29 cellular contexts compared by ENCODE assay signal in the genomic region with DNA sequence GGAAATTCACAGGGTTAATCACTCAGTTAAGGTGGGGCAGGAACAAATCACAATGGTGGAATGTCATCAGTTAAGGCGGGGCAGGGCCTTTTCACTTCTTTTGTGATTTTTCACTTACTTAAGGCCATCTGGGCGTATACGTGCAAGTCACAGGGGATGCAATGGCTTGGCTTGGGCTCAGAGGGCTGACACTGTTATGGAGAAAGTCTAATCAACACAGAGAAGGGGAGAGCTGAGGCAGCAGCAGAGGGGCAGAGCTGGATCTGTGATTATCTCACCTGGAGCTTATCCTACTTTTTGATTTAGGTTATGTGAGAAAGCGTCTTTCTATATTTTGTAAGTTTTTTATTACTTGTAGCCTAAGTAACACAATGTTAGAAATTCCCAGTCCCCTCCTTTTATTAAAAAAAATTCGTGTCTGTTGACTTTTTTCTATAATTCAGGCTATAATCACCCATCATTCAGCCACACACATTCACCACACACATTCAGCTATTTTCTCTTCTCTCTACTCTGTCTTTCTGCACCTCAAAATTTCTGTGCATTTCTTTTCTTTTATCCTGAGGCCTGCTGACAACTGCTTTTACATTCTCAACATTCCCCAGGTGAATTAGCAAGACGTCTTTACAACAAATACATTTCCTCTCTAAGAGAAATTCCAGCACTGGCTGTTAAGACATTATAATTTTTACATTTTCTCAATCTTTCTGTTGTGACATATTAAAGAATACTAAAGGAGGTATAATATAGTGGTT.
DNase-seq lines count a peak whose midpoint lies in the region; FAIRE-seq and TF ChIP-seq lines count a peak whose summit lies in the region.
"Had no signal": no experiment of that assay in that cellular context is flagged by ENCODE, and none has a peak within 500 bp of the region (broad histone marks: within the 10 kb centered on the region; RNA-seq: fewer than 3 reads in every experiment).

No MANE protein-coding gene starts in this region.

- TF ChIP-seq POLR2A in breast epithelium (IDR thresholded peaks at IDR 0.05) = no peak
- TF ChIP-seq POLR2A in H1 (IDR thresholded peaks at IDR 0.05; ENCODE audit: control extremely low read depth in 1 of 2, low read depth in 2 of 2, low read length in 2 of 2) = no peak

- H2BK5ac ChIP-seq in H1 (ENCODE audit: low read depth, low read length) = peak overlapping the region; percentile 76
- peak overlapping the region; percentile 25 for H2BK5ac ChIP-seq in mesenchymal stem cell (ENCODE audit: low read depth, low read length, poor library complexity, severe bottlenecking)

- H3K79me1 ChIP-seq in H1 (ENCODE audit: low read depth, low read length) = no peaks in the 10 kb centered on the region
- H3K79me1 ChIP-seq in mesenchymal stem cell (replicated peaks; ENCODE audit: low read length, poor library complexity, severe bottlenecking) = no peaks in the 10 kb centered on the region

- intact Hi-C loops in MCF 10A (cut with micrococcal nuclease) = no loop called here
- intact Hi-C loops in breast epithelium (cut with DNase I; ENCODE audit: low total_unique reads) = no loop called here

- H4K8ac ChIP-seq in H1 (ENCODE audit: extremely low read depth, insufficient read depth, low read length) (no peak overlapping the region), mesenchymal stem cell (ENCODE audit: low read length) (peak overlapping the region; percentile 19)

- POLR2A ChIA-PET in MCF 10A (lab: Yijun Ruan, JAX) (interaction anchor here (0.6 to 0.7 kb wide), 2 partner anchors 20 to 830 kb away, joined by 3 read pairs; no protein-coding TSS in a partner anchor), H1 (lab: Charles Lee; ENCODE audit: partially characterized antibody) (no interaction called here)

- no peak overlapping the region for H3K27ac Mint-ChIP-seq in MCF 10A (ENCODE audit: low read depth, unreplicated experiment)
- H3K27ac Mint-ChIP-seq: activated CD4-positive, alpha-beta memory T cell treated with anti-CD3 and anti-CD28 coated beads for 36 hours; CD4-positive, CD25-positive, alpha-beta regulatory T cell; naive thymus-derived CD4-positive, alpha-beta T cell; stimulated activated memory B cell treated with anti-CD40 and anti-IgM and Interleukin-4, amounts not matched to agents 10 μg/mL and 1 μg/mL and 100 μg/mL, for 72 hours had no signal

- H3K9me3 Mint-ChIP-seq in MCF 10A (ENCODE audit: unreplicated experiment) = no peaks in the 10 kb centered on the region
- H3K9me3 Mint-ChIP-seq: activated CD4-positive, alpha-beta memory T cell treated with anti-CD3 and anti-CD28 coated beads for 36 hours; stimulated activated memory B cell treated with anti-CD40 and anti-IgM and Interleukin-4, amounts not matched to agents 10 μg/mL and 1 μg/mL and 100 μg/mL, for 72 hours had no signal

- no peak overlapping the region for H2AFZ ChIP-seq in H1 (ENCODE audit: low read length)
- no peak overlapping the region for H2AFZ ChIP-seq in mesenchymal stem cell (ENCODE audit: low read depth, low read length)

- H4K20me1 ChIP-seq in H1 (replicated peaks in 1 of 2; ENCODE audit: control insufficient read depth in 1 of 2, insufficient read depth in 2 of 2, low read length in 2 of 2) = no peaks in the 10 kb centered on the region

- H3K4me3 Mint-ChIP-seq in MCF 10A (ENCODE audit: unreplicated experiment) = no peak overlapping the region
- H3K4me3 Mint-ChIP-seq: activated CD4-positive, alpha-beta memory T cell treated with anti-CD3 and anti-CD28 coated beads for 36 hours; naive thymus-derived CD4-positive, alpha-beta T cell; stimulated activated memory B cell treated with anti-CD40 and anti-IgM and Interleukin-4, amounts not matched to agents 10 μg/mL and 1 μg/mL and 100 μg/mL, for 72 hours had no signal

- H4K5ac ChIP-seq in H1 (ENCODE audit: insufficient read length, low read depth, low read length) = no peak overlapping the region

- no peak for TF ChIP-seq RAD21 in H1 (IDR thresholded peaks at IDR 0.05 in 1 of 2, conservative IDR thresholded peaks at IDR 0.05 in 1 of 2; ENCODE audit: low read depth in 2 of 2, low read length in 2 of 2)

- H3K4me1 ChIP-seq in breast epithelium (no peaks in the 10 kb centered on the region), H1 (replicated peaks in 1 of 4; ENCODE audit: control insufficient read depth in 3 of 4, insufficient read depth in 4 of 4, low read length in 3 of 4) (peaks cover 0 to 9% (median 4%) of the 10 kb centered on the region in 4 experiments; a peak in 4 of 7 replicates), mesenchymal stem cell (ENCODE audit: control insufficient read depth, insufficient read depth, low read depth, low read length) (no peaks in the 10 kb centered on the region)
- H3K4me1 ChIP-seq: left ventricle myocardium inferior, upper lobe of left lung had no signal

- H3K9me3 ChIP-seq in breast epithelium (no peaks in the 10 kb centered on the region), H1 (ENCODE audit: insufficient read depth in 2 of 2, low read depth in 1 of 2, low read length in 1 of 2) (0 out of 4 replicates have a peak, but pooled peaks cover 0 to 2% of the 10 kb centered on the region in 2 experiments), mesenchymal stem cell (ENCODE audit: control insufficient read depth, low read length) (no peaks in the 10 kb centered on the region)
- H3K9me3 ChIP-seq: left ventricle myocardium inferior, SK-N-SH, upper lobe of left lung had no signal

- H3K9ac ChIP-seq in H1 (replicated peaks in 1 of 4; ENCODE audit: extremely low read depth in 1 of 4, low read depth in 3 of 4, low read length in 3 of 4) (no peak overlapping the region), mesenchymal stem cell (ENCODE audit: low read length) (peak overlapping the region; percentile 18)
- H3K9ac ChIP-seq: SK-N-SH had no signal

- no peak for FAIRE-seq in H1 (lab: Jason Lieb, UNC)
- FAIRE-seq: D721Med, islet of Langerhans had no signal

- no peak overlapping the region for H3K4ac ChIP-seq in H1 (replicated peaks; ENCODE audit: insufficient read length, low read depth, low read length)
- H3K4ac ChIP-seq in mesenchymal stem cell (ENCODE audit: low read depth in 1 of 2, low read length in 2 of 2) = no peak overlapping the region

- H3K27me3 ChIP-seq in breast epithelium (no peaks in the 10 kb centered on the region), H1 (replicated peaks in 1 of 4; ENCODE audit: control insufficient read depth in 3 of 4, extremely low read depth in 1 of 4, insufficient read depth in 3 of 4, low read length in 3 of 4) (no peaks in the 10 kb centered on the region), mesenchymal stem cell (ENCODE audit: control insufficient read depth in 1 of 2, insufficient read depth in 1 of 2, low read length in 2 of 2) (no peaks in the 10 kb centered on the region)
- H3K27me3 ChIP-seq: brain microvascular endothelial cell, upper lobe of left lung had no signal

- WGBS in H1 (ENCODE audit: extremely low coverage in 1 of 2, insufficient coverage in 1 of 2, insufficient read length in 1 of 2, insufficient replicate concordance in 2 of 2, low coverage in 1 of 2, low lambda C conversion rate in 2 of 2, missing lambda C conversion rate in 1 of 2), 2 experiments = 64% methylated on average over 6 of the region's 6 CpGs; no CpG with 5 or more reads in 1 of the 2 experiments
- WGBS in mesenchymal stem cell = 78% methylated on average over 4 of the region's 6 CpGs

- H2BK15ac ChIP-seq in H1 (ENCODE audit: low read length) (no peak overlapping the region), mesenchymal stem cell (ENCODE audit: low read depth, poor library complexity, severe bottlenecking) (no peak overlapping the region)

- H3K36me3 ChIP-seq in breast epithelium (no peaks in the 10 kb centered on the region), H1 (ENCODE audit: control insufficient read depth in 2 of 4, insufficient read depth in 4 of 4, low read length in 3 of 4) (no peaks in the 10 kb centered on the region), mesenchymal stem cell (ENCODE audit: control insufficient read depth in 1 of 2, insufficient read depth in 2 of 2, low read depth in 1 of 2, low read length in 2 of 2) (no peaks in the 10 kb centered on the region)
- H3K36me3 ChIP-seq: brain microvascular endothelial cell, left ventricle myocardium inferior, upper lobe of left lung had no signal

- DNase-seq in MCF 10A (ENCODE audit: unreplicated experiment) (peak; percentile 1), breast epithelium (ENCODE audit: low spot score in 2 of 2) (no peak), H1 (ENCODE audit: low read depth in 1 of 2, low spot score in 2 of 2) (no peak), mesenchymal stem cell (no peak), NCI-H748 treated with DMSO at 0.1 percent for 48 hours (lab: John Stamatoyannopoulos, UW) (no peak), pons (ENCODE audit: low spot score) (no peak)
- DNase-seq in activated CD4-positive, alpha-beta T cell treated with anti-CD3 and anti-CD28 coated beads, Interleukin-2, amount 50 U/mL, for 1 hour = no peak
- DNase-seq in activated CD4-positive, CD25-positive, alpha-beta regulatory T cell treated with anti-CD3 and anti-CD28 coated beads, Interleukin-2, amount 50 U/mL, for 72 hours = no peak
- DNase-seq: activated CD4-positive, alpha-beta memory T cell treated with anti-CD3 and anti-CD28 coated beads for 36 hours; activated CD8-positive, alpha-beta memory T cell treated with anti-CD3 and anti-CD28 coated beads, Interleukin-2, amount 50 U/mL, for 4 hours; activated naive CD4-positive, alpha-beta T cell; CD4-positive, CD25-positive, alpha-beta regulatory T cell; hippocampal formation; KBM-7; left ventricle myocardium inferior; midbrain; naive thymus-derived CD4-positive, alpha-beta T cell; NCI-H1105 treated with DMSO at 0.1 percent for 48 hours; NCI-H1930; NCI-H524; OCI-M1; SK-N-SH; upper lobe of left lung had no signal

- no peak overlapping the region for H3K27ac ChIP-seq in breast epithelium
- H3K27ac ChIP-seq in H1 (ENCODE audit: low read depth, low read length) = no peak overlapping the region
- H3K27ac ChIP-seq in mesenchymal stem cell (ENCODE audit: low read length, poor library complexity, severe bottlenecking) = no peak overlapping the region
- H3K27ac ChIP-seq: 22Rv1, brain microvascular endothelial cell, left ventricle myocardium inferior, skin epidermis, upper lobe of left lung had no signal

- H2BK20ac ChIP-seq in H1 (ENCODE audit: low read length) = no peak overlapping the region

- H3K23ac ChIP-seq in H1 (ENCODE audit: insufficient read length) (no peak overlapping the region), mesenchymal stem cell (ENCODE audit: low read length in 2 of 2) (no peak overlapping the region)

- peak overlapping the region; percentile 36 for H3K56ac ChIP-seq in H1 (replicated peaks; ENCODE audit: insufficient read length, low read depth, low read length)

- no peak overlapping the region for H2AK5ac ChIP-seq in H1 (ENCODE audit: low read depth, low read length)
- H2AK5ac ChIP-seq in mesenchymal stem cell (ENCODE audit: low read length, severe bottlenecking) = no peak overlapping the region

- H3K4me2 ChIP-seq in H1 (ENCODE audit: insufficient read depth in 1 of 2, low read depth in 2 of 2, low read length in 2 of 2) (peak overlapping the region; percentile 9 to 26; a peak in 1 of 4 replicates), mesenchymal stem cell (ENCODE audit: low read length, poor library complexity, severe bottlenecking) (no peak overlapping the region)
- H3K4me2 ChIP-seq: SK-N-SH had no signal

- no peaks in the 10 kb centered on the region for H3K23me2 ChIP-seq in H1 (ENCODE audit: low read depth, low read length)

- no peaks in the 10 kb centered on the region for H3K36me3 Mint-ChIP-seq in MCF 10A (ENCODE audit: insufficient read depth, unreplicated experiment)
- H3K36me3 Mint-ChIP-seq: activated CD4-positive, alpha-beta memory T cell treated with anti-CD3 and anti-CD28 coated beads for 36 hours; CD4-positive, CD25-positive, alpha-beta regulatory T cell; naive thymus-derived CD4-positive, alpha-beta T cell; stimulated activated memory B cell treated with anti-CD40 and anti-IgM and Interleukin-4, amounts not matched to agents 10 μg/mL and 1 μg/mL and 100 μg/mL, for 72 hours had no signal

- H3K18ac ChIP-seq in H1 (ENCODE audit: extremely low read depth, low read length) (no peak overlapping the region), mesenchymal stem cell (ENCODE audit: low read depth in 1 of 2, low read length in 2 of 2) (no peak overlapping the region)

- H3K4me3 ChIP-seq in breast epithelium (no peak overlapping the region), H1 (ENCODE audit: extremely low read depth in 1 of 4, insufficient read depth in 2 of 4, low read depth in 3 of 4, low read length in 4 of 4) (no peak overlapping the region), mesenchymal stem cell (ENCODE audit: insufficient read depth in 1 of 2, low read depth in 1 of 2, low read length in 2 of 2) (no peak overlapping the region)
- H3K4me3 ChIP-seq: left ventricle myocardium inferior, skin epidermis, upper lobe of left lung had no signal

- H2BK120ac ChIP-seq in H1 (replicated peaks; ENCODE audit: low read depth, low read length) (peak overlapping the region; percentile 64), mesenchymal stem cell (ENCODE audit: low read depth, low read length) (no peak overlapping the region)

- H3K79me2 ChIP-seq in H1 (ENCODE audit: control insufficient read depth in 1 of 2, insufficient read depth in 2 of 2, low read length in 2 of 2) = no peaks in the 10 kb centered on the region

- CTCF ChIA-PET in MCF 10A (lab: Yijun Ruan, JAX) = no interaction called here
- CTCF ChIA-PET in H1 (lab: Charles Lee; ENCODE audit: partially characterized antibody) = no interaction called here

- TF ChIP-seq EP300 in H1 (IDR thresholded peaks at IDR 0.05; ENCODE audit: borderline replicate concordance in 1 of 2, low read depth in 2 of 2, low read length in 2 of 2) = no peak

- no TSS peak for BruUV-seq in MCF 10A (replicated peaks; lab: Mats Ljungman, UMichigan)

- H4K91ac ChIP-seq in H1 (replicated peaks; ENCODE audit: insufficient read length, low read length) = peak overlapping the region; percentile 74
- H4K91ac ChIP-seq in mesenchymal stem cell (ENCODE audit: low read length) = no peak overlapping the region

- peaks cover 19% of the 10 kb centered on the region for H3K4me1 Mint-ChIP-seq in MCF 10A (ENCODE audit: insufficient read depth, unreplicated experiment)
- H3K4me1 Mint-ChIP-seq: CD4-positive, CD25-positive, alpha-beta regulatory T cell; naive thymus-derived CD4-positive, alpha-beta T cell; stimulated activated memory B cell treated with anti-CD40 and anti-IgM and Interleukin-4, amounts not matched to agents 10 μg/mL and 1 μg/mL and 100 μg/mL, for 72 hours had no signal

- H2BK12ac ChIP-seq in H1 (ENCODE audit: low read depth, low read length) = peak overlapping the region; percentile 63
- no peak overlapping the region for H2BK12ac ChIP-seq in mesenchymal stem cell (ENCODE audit: low read length in 2 of 2)

- H3K14ac ChIP-seq in H1 (ENCODE audit: insufficient read length) (no peak overlapping the region), mesenchymal stem cell (ENCODE audit: low read length in 2 of 2) (peak overlapping the region in 1 of 2 experiments; percentile 48)

- no peak for TF ChIP-seq CTCF in MCF 10A (IDR thresholded peaks at IDR 0.05; ENCODE audit: unreplicated experiment)
- TF ChIP-seq CTCF in breast epithelium (IDR thresholded peaks at IDR 0.05) = no peak
- TF ChIP-seq CTCF in H1 (IDR thresholded peaks at IDR 0.05; ENCODE audit: control extremely low read depth in 1 of 3, insufficient read depth in 1 of 3, low read depth in 1 of 3, low read length in 3 of 3) = no peak

- no peaks in the 10 kb centered on the region for H3K27me3 Mint-ChIP-seq in MCF 10A (ENCODE audit: insufficient read depth, unreplicated experiment)
- H3K27me3 Mint-ChIP-seq: activated CD4-positive, alpha-beta memory T cell treated with anti-CD3 and anti-CD28 coated beads for 36 hours; CD4-positive, CD25-positive, alpha-beta regulatory T cell; naive thymus-derived CD4-positive, alpha-beta T cell; stimulated activated memory B cell treated with anti-CD40 and anti-IgM and Interleukin-4, amounts not matched to agents 10 μg/mL and 1 μg/mL and 100 μg/mL, for 72 hours had no signal
